In the genomic region with DNA sequence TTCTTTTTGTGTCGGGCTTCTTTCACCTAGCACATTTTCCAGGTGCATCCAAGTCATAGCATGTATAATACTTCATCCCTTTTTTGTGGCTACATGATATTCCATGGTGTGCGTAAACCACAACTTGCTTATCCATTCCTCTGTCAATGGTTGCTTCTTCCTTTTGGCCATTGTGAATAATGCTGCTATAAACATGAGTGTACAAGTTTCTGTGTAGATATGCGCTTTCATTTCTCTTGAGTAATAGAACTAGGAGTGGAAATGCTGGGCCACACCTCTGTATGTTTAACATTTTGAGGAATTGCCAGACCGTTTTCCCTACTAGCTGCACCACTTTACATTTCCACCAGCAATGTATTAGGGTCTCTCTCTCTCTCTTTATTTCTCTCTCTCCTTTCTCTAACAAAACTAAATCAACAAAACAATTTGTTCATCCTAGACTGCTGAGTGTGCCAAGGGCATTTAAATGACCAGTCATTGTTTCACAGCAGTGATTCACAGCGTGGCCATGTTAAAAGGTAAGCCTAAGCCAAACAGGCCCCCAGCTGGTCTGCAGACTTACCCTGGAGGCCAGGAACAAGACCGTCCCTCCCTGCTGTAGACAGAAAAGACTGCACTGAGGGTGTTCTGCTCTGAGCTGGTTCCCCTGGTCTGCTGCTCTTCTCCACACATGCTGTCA, we compare ENCODE assay signal across 10 cellular contexts. TPM values are rescaled to one million over a fixed set of nuclear protein-coding genes. Genes with fewer than 3 reads are reported as not detected.
A peak's percentile ranks its signal among the peaks of the same experiment; 100 is the strongest.
DNase-seq lines count a peak whose midpoint lies in the region; ATAC-seq and TF ChIP-seq lines count a peak whose summit lies in the region.
"Had no signal": no experiment of that assay in that cellular context is flagged by ENCODE, and none has a peak within 500 bp of the region (broad histone marks: within the 10 kb centered on the region; RNA-seq: fewer than 3 reads in every experiment).

No MANE protein-coding gene starts in this region.

- peak overlapping the region; percentile 13 to 21 for H3K27ac ChIP-seq in prostate gland
- H3K27ac ChIP-seq: parathyroid adenoma, thoracic aorta had no signal

- TF ChIP-seq POLR2A in prostate gland (IDR thresholded peaks at IDR 0.05): no peak

- no peaks in the 10 kb centered on the region for H3K9me3 Mint-ChIP-seq in activated naive CD4-positive, alpha-beta T cell treated with anti-CD3 and anti-CD28 coated beads, Interleukin-2, amount 10 ng/mL, durations not matched to agents 7 days and 5 days

- no peaks in the 10 kb centered on the region for H3K27me3 Mint-ChIP-seq in activated naive CD4-positive, alpha-beta T cell treated with anti-CD3 and anti-CD28 coated beads, Interleukin-2, amount 10 ng/mL, durations not matched to agents 7 days and 5 days

- intact Hi-C loops in prostate gland (cut with DNase I): no loop called here

- DNase-seq in ELR (ENCODE audit: low read depth) (peak; percentile 91), NOMO-1 treated with DMSO at 0.1 percent for 48 hours (lab: John Stamatoyannopoulos, UW; ENCODE audit: unreplicated experiment) (peak; percentile 29), prostate gland (ENCODE audit: low spot score) (no peak), Kasumi-1 (lab: John Stamatoyannopoulos, UW) (no peak)
- no peak for DNase-seq in activated naive CD4-positive, alpha-beta T cell treated with anti-CD3 and anti-CD28 coated beads, Interleukin-2, amount 10 ng/mL, durations not matched to agents 7 days and 5 days

- no peaks in the 10 kb centered on the region for H3K9me3 ChIP-seq in prostate gland
- H3K9me3 ChIP-seq: thoracic aorta had no signal

- H3K27ac Mint-ChIP-seq in activated naive CD4-positive, alpha-beta T cell treated with anti-CD3 and anti-CD28 coated beads, Interleukin-2, amount 10 ng/mL, durations not matched to agents 7 days and 5 days: no peak overlapping the region

- no peaks in the 10 kb centered on the region for H3K4me1 ChIP-seq in prostate gland (replicated peaks)
- H3K4me1 ChIP-seq: parathyroid adenoma had no signal

- no peaks in the 10 kb centered on the region for H3K36me3 ChIP-seq in prostate gland
- H3K36me3 ChIP-seq: thoracic aorta had no signal

- no peak for TF ChIP-seq CTCF in prostate gland (IDR thresholded peaks at IDR 0.05)

- peaks cover 40% of the 10 kb centered on the region for H3K4me1 Mint-ChIP-seq in activated naive CD4-positive, alpha-beta T cell treated with anti-CD3 and anti-CD28 coated beads, Interleukin-2, amount 10 ng/mL, durations not matched to agents 7 days and 5 days

- 47% methylated on average over 6 of the region's 6 CpGs for whole genome bisulfite sequencing in prostate gland

- H3K4me3 Mint-ChIP-seq in activated naive CD4-positive, alpha-beta T cell treated with anti-CD3 and anti-CD28 coated beads, Interleukin-2, amount 10 ng/mL, durations not matched to agents 7 days and 5 days: no peak overlapping the region

- H3K36me3 Mint-ChIP-seq in activated naive CD4-positive, alpha-beta T cell treated with anti-CD3 and anti-CD28 coated beads, Interleukin-2, amount 10 ng/mL, durations not matched to agents 7 days and 5 days: no peaks in the 10 kb centered on the region

- no peak overlapping the region for H3K4me3 ChIP-seq in prostate gland
- H3K4me3 ChIP-seq: thoracic aorta had no signal

- ATAC-seq in esophagus mucosa: peak; percentile 78
- ATAC-seq in HG02642 (IDR thresholded peaks at IDR 0.05; ENCODE audit: poor library complexity, unreplicated experiment): no peak
- no peak for ATAC-seq in HG02571 (IDR thresholded peaks at IDR 0.05; ENCODE audit: unreplicated experiment)

- CTCF ChIA-PET in activated naive CD4-positive, alpha-beta T cell treated with anti-CD3 and anti-CD28 coated beads, Interleukin-2, amount 10 ng/mL, durations not matched to agents 7 days and 5 days (lab: Charles Lee): interaction anchor here (1.3 to 1.6 kb wide), 2 partner anchors 52 to 54 kb away, joined by 3 to 4 read pairs; no protein-coding TSS in a partner anchor

- no peaks in the 10 kb centered on the region for H3K27me3 ChIP-seq in prostate gland (replicated peaks; ENCODE audit: insufficient read depth)

RNA-seq across cellular contexts. Expression of gene LYST, which starts 53.2 kb away (rescaled TPM):
- 19.2 TPM for total RNA-seq in esophagus mucosa
- 10 to 100 TPM; 21.9 to 41.7 TPM for total RNA-seq in prostate gland

Comparison
In these comparisons a context has a peak if more than half of its experiments do, and no peak if none do; other contexts are left out.
1. DNase-seq: peak in ELR (single experiment) and NOMO-1 treated with DMSO at 0.1 percent for 48 hours (single experiment); none in prostate gland (single experiment), Kasumi-1 (0 of 2) and activated naive CD4-positive, alpha-beta T cell treated with anti-CD3 and anti-CD28 coated beads, Interleukin-2, amount 10 ng/mL, durations not matched to agents 7 days and 5 days (single experiment).